Comparison of ENCODE assay signal across 25 cellular contexts in genomic region chr2:2866459-2866858, GRCh38.
DNase-seq lines count a peak whose midpoint lies in the region; ATAC-seq lines count a peak whose summit lies in the region.
"Had no signal": no experiment of that assay in that cellular context is flagged by ENCODE, and none has a peak within 500 bp of the region (broad histone marks: within the 10 kb centered on the region; RNA-seq: fewer than 3 reads in every experiment).

No MANE protein-coding gene starts in this region.

- ATAC-seq in GM19324 (IDR thresholded peaks at IDR 0.05; ENCODE audit: low FRiP score, unreplicated experiment): no peak
- ATAC-seq: K562, PC-3, Right ventricle myocardium inferior had no signal

- DNase-seq in DMS 273 (lab: John Stamatoyannopoulos, UW; ENCODE audit: unreplicated experiment) (peak; percentile 19), DMS 273 treated with DMSO at 0.1 percent for 48 hours (lab: John Stamatoyannopoulos, UW) (no peak), NCI-H2171 (lab: John Stamatoyannopoulos, UW) (peak; percentile 53), SHP77 (lab: John Stamatoyannopoulos, UW) (peak; percentile 95 to 98), mesenteric fat pad (ENCODE audit: low spot score) (peak; percentile 76), A172 (ENCODE audit: low spot score) (no peak), C1 segment of cervical spinal cord (lab: John Stamatoyannopoulos, UW) (no peak)
- DNase-seq: ACHN; CD4-positive, alpha-beta memory T cell; COR-L47; DND-41; Kasumi-1; NCI-H1092 treated with DMSO at 0.1 percent for 48 hours; NCI-H1436 treated with DMSO at 0.1 percent for 48 hours; NCI-H187 treated with DMSO at 0.1 percent for 48 hours; NCI-H2107; NCI-H226; NCI-H526; NCI-H82; NK-92 treated with Interleukin-12 subunit alpha and Interleukin-12 subunit beta, amount 100 ng/mL, for 24 hours; PC-3; T-helper 1 cell had no signal

Comparison
In these comparisons a context has a peak if more than half of its experiments do, and no peak if none do; other contexts are left out.
1. DNase-seq: peak in DMS 273 (single experiment), NCI-H2171 (single experiment), SHP77 (2 of 2) and mesenteric fat pad (single experiment); none in DMS 273 treated with DMSO at 0.1 percent for 48 hours (single experiment), A172 (single experiment) and C1 segment of cervical spinal cord (0 of 14).